1 cellular context compared by ENCODE assay signal in the genomic region with DNA sequence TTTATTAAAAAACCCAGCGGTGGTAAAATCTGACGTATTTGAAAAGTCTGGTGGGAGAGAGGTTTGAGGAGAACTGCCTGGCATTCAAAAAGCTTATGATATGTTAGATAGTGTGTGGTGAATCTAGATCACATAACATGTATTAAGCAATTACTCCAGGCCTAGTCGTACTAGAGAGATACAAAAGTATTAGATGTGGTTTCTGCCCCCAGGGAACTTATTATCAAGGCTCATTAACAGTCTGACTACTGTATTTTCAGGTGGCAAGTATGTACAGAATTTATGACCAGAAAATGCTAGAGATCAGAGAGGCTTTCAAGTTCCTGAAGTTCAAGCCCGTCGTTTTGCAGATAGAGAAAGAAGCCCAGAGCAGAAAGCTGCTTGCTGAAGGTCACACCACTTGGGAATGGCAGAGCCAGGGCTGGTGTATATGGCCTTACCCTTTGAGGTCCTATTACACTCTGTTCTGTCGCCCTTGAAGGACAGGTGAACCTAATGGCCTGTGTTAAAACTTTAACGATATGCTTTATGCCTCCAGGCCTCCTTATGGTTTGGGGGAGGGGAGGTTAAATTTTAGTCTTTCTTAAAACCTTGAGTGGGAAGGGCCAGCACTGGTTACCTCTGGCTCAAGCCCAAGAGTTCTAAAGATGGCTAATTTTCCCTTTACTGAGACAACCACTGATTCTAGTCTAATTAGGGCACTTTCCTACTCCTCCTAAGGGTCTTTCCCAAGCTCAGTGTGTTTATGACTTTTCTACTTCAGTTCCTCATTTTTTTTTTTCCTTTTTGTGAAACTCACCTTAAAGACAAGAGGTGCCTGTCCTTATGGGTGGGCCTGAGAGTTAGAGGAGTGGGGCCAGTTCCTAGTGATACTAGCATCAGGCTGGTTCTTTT.
TF ChIP-seq lines count a peak whose summit lies in the region.

No MANE protein-coding gene starts in this region.

TF ChIP-seq in HEK293, 187 proteins besides CTCF, POLR2A, EP300 and RAD21 (continued from another document):
- TF ChIP-seq, protein P1, sequence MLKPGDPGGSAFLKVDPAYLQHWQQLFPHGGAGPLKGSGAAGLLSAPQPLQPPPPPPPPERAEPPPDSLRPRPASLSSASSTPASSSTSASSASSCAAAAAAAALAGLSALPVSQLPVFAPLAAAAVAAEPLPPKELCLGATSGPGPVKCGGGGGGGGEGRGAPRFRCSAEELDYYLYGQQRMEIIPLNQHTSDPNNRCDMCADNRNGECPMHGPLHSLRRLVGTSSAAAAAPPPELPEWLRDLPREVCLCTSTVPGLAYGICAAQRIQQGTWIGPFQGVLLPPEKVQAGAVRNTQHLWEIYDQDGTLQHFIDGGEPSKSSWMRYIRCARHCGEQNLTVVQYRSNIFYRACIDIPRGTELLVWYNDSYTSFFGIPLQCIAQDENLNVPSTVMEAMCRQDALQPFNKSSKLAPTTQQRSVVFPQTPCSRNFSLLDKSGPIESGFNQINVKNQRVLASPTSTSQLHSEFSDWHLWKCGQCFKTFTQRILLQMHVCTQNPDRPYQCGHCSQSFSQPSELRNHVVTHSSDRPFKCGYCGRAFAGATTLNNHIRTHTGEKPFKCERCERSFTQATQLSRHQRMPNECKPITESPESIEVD (tag by site-specific recombination; IDR thresholded peaks at IDR 0.05) = 0 out of 2 replicates have a peak, but pooled peaks have one; percentile 7
- TF ChIP-seq ZSCAN16 (tag by site-specific recombination; IDR thresholded peaks at IDR 0.05) = no peak
- no peak for TF ChIP-seq ZNF24 (tag by site-specific recombination; IDR thresholded peaks at IDR 0.05)
- no peak for TF ChIP-seq ZNF843 (tag by site-specific recombination; IDR thresholded peaks at IDR 0.05)
- TF ChIP-seq ZNF785 (tag by site-specific recombination; IDR thresholded peaks at IDR 0.05) = no peak
- no peak for TF ChIP-seq ZNF561 (tag by site-specific recombination; IDR thresholded peaks at IDR 0.05; ENCODE audit: borderline replicate concordance)
- TF ChIP-seq ZFP3 (tag by site-specific recombination; IDR thresholded peaks at IDR 0.05; ENCODE audit: low read depth) = no peak
- no peak for TF ChIP-seq ZNF354C (tag by site-specific recombination; IDR thresholded peaks at IDR 0.05; ENCODE audit: borderline replicate concordance, low read depth)
- TF ChIP-seq, protein P2, sequence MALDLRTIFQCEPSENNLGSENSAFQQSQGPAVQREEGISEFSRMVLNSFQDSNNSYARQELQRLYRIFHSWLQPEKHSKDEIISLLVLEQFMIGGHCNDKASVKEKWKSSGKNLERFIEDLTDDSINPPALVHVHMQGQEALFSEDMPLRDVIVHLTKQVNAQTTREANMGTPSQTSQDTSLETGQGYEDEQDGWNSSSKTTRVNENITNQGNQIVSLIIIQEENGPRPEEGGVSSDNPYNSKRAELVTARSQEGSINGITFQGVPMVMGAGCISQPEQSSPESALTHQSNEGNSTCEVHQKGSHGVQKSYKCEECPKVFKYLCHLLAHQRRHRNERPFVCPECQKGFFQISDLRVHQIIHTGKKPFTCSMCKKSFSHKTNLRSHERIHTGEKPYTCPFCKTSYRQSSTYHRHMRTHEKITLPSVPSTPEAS (tag by site-specific recombination; IDR thresholded peaks at IDR 0.05) = no peak
- TF ChIP-seq, protein P3, sequence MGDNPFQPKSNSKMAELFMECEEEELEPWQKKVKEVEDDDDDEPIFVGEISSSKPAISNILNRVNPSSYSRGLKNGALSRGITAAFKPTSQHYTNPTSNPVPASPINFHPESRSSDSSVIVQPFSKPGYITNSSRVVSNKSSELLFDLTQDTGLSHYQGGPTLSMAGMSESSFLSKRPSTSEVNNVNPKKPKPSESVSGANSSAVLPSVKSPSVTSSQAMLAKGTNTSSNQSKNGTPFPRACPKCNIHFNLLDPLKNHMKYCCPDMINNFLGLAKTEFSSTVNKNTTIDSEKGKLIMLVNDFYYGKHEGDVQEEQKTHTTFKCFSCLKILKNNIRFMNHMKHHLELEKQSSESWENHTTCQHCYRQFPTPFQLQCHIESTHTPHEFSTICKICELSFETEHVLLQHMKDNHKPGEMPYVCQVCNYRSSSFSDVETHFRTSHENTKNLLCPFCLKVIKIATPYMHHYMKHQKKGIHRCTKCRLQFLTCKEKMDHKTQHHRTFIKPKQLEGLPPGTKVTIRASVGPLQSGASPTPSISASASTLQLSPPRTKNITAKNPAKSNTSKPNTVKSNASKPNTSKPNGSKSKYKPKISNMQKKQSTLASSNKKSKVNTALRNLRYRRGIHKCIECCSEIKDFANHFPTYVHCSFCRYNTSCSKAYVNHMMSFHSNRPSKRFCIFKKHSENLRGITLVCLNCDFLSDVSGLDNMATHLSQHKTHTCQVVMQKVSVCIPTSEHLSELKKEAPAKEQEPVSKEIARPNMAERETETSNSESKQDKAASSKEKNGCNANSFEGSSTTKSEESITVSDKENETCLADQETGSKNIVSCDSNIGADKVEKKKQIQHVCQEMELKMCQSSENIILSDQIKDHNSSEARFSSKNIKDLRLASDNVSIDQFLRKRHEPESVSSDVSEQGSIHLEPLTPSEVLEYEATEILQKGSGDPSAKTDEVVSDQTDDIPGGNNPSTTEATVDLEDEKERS (tag by site-specific recombination; IDR thresholded peaks at IDR 0.05) = no peak
